ENCODE assay signal across 10 cellular contexts in genomic region chr1:25106981-25107642, GRCh38.
"Had no signal": no experiment of that assay in that cellular context is flagged by ENCODE, and none has a peak within 500 bp of the region (broad histone marks: within the 10 kb centered on the region; RNA-seq: fewer than 3 reads in every experiment).

No MANE protein-coding gene starts in this region.

- DNase-seq: activated effector memory CD4-positive, alpha-beta T cell treated with anti-CD3 and anti-CD28 coated beads, Interleukin-2, amount 50 U/mL, for 16 hours; activated T-cell treated with anti-CD3 and anti-CD28 coated beads, Interleukin-2, amount 50 U/mL, for 4 hours; colonic mucosa; kidney; naive B cell; T-cell had no signal

- H3K36me3 ChIP-seq: ascending aorta, colonic mucosa, gastroesophageal sphincter, right atrium auricular region had no signal

- H3K27ac ChIP-seq: ascending aorta, colonic mucosa, gastroesophageal sphincter, right atrium auricular region, VCaP had no signal

- H3K4me1 ChIP-seq: ascending aorta, colonic mucosa, gastroesophageal sphincter had no signal

- H3K9me3 ChIP-seq: colonic mucosa had no signal

- H3K27me3 ChIP-seq: ascending aorta, colonic mucosa, right atrium auricular region had no signal

- ATAC-seq: gastroesophageal sphincter had no signal

- H3K4me3 ChIP-seq: ascending aorta, colonic mucosa, gastroesophageal sphincter, right atrium auricular region had no signal
